ENCODE assay signal across 1 cellular context in the genomic region with DNA sequence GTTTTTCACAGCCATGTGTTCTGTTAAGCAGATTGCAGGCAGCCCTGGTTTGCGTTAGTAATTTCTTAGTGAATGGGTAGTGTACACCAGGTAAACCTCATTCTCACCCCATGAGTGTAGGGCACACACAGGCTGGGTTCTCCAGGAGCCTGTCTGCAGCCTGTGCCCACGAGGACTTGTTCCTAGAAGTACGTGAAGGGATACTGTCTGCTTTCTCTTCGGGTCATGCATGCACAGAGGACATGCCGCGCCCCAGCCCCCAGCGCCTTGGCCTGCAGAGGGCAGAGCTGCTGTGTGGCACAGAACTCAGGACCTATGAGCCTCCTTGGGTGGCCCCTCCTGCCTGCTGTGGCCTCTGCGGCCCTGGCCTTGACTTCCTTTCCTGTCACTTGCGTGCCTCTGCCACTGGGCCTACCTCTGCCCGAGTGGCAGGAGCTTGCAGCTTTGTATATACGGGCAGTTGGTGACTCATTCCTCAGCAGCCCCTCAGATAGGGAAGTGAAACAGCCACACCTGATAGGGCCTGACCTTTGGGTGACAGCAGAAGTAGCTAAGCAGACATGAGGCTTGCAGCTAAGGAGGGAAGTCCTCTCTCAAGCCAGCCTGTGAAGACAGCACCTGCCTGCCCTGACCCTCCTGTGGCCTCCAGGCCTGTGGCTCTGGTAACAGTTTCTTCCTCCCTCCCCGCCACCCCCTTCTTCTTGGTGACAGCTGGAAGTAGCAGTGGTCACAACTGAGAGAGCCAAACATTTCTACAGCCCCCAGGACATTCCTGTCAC.
TF ChIP-seq lines count a peak whose summit lies in the region.

No MANE protein-coding gene starts in this region.

TF ChIP-seq in HepG2, 621 proteins besides CTCF, POLR2A, EP300 and RAD21 (continued from another document and continues in another):
- TF ChIP-seq HDAC1 (CRISPR knock-in tag; IDR thresholded peaks at IDR 0.05) (peak; percentile 86), MYNN (CRISPR knock-in tag; IDR thresholded peaks at IDR 0.05; ENCODE audit: low read depth) (no peak), ZNF260 (CRISPR knock-in tag; IDR thresholded peaks at IDR 0.05; ENCODE audit: borderline replicate concordance, low read depth) (no peak), IRF2 (CRISPR knock-in tag; IDR thresholded peaks at IDR 0.05) (peak; percentile 89), ZFYVE20 (CRISPR knock-in tag; IDR thresholded peaks at IDR 0.05; ENCODE audit: borderline replicate concordance, low read depth) (no peak), SIN3B (IDR thresholded peaks at IDR 0.05; ENCODE audit: low read length) (no peak), ZNF879 (CRISPR knock-in tag; IDR thresholded peaks at IDR 0.05) (0 out of 2 replicates have a peak, but pooled peaks have one; percentile 44), HMG20A (CRISPR knock-in tag; IDR thresholded peaks at IDR 0.05; ENCODE audit: borderline replicate concordance) (peak; percentile 77; the same call in 1 of the 2 replicates), TEAD3 (CRISPR knock-in tag; optimal IDR thresholded peaks at IDR 0.05; ENCODE audit: borderline replicate concordance) (peak; percentile 69), ZNF883 (CRISPR knock-in tag; IDR thresholded peaks at IDR 0.05; ENCODE audit: not compliant biosample characterization) (peak; percentile 47), HNRNPUL1 (IDR thresholded peaks at IDR 0.05; ENCODE audit: low read depth, low read length) (no peak), ZNF329 (CRISPR knock-in tag; IDR thresholded peaks at IDR 0.05; ENCODE audit: low read depth) (peak; percentile 85), ZNF670 (CRISPR knock-in tag; IDR thresholded peaks at IDR 0.05; ENCODE audit: borderline replicate concordance) (no peak; the same call in 1 of the 2 replicates), ZFP90 (CRISPR knock-in tag; IDR thresholded peaks at IDR 0.05; ENCODE audit: borderline replicate concordance) (no peak), NFYB (CRISPR knock-in tag; IDR thresholded peaks at IDR 0.05) (peak; percentile 11; the same call in 1 of the 2 replicates), TBP (CRISPR knock-in tag; IDR thresholded peaks at IDR 0.05) (no peak), PTBP1 (IDR thresholded peaks at IDR 0.05; ENCODE audit: low read depth, low read length, poor library complexity, severe bottlenecking) (no peak), ZNF510 (CRISPR knock-in tag; IDR thresholded peaks at IDR 0.05; ENCODE audit: low read depth) (no peak), ZNF430 (CRISPR knock-in tag; IDR thresholded peaks at IDR 0.05) (0 out of 2 replicates have a peak, but pooled peaks have one; percentile 44), PITX1 (CRISPR knock-in tag; IDR thresholded peaks at IDR 0.05) (peak; percentile 46; the same call in 1 of the 2 replicates), NFE2L1 (CRISPR knock-in tag; IDR thresholded peaks at IDR 0.05; ENCODE audit: borderline replicate concordance) (no peak), MEIS2 (CRISPR knock-in tag; IDR thresholded peaks at IDR 0.05) (0 out of 2 replicates have a peak, but pooled peaks have one; percentile 66), HNRNPH1 (optimal IDR thresholded peaks at IDR 0.05; ENCODE audit: low read depth, low read length) (no peak), CENPT (CRISPR knock-in tag; IDR thresholded peaks at IDR 0.05; ENCODE audit: low read depth) (0 out of 2 replicates have a peak, but pooled peaks have one; percentile 48)
- TF ChIP-seq, protein P1, sequence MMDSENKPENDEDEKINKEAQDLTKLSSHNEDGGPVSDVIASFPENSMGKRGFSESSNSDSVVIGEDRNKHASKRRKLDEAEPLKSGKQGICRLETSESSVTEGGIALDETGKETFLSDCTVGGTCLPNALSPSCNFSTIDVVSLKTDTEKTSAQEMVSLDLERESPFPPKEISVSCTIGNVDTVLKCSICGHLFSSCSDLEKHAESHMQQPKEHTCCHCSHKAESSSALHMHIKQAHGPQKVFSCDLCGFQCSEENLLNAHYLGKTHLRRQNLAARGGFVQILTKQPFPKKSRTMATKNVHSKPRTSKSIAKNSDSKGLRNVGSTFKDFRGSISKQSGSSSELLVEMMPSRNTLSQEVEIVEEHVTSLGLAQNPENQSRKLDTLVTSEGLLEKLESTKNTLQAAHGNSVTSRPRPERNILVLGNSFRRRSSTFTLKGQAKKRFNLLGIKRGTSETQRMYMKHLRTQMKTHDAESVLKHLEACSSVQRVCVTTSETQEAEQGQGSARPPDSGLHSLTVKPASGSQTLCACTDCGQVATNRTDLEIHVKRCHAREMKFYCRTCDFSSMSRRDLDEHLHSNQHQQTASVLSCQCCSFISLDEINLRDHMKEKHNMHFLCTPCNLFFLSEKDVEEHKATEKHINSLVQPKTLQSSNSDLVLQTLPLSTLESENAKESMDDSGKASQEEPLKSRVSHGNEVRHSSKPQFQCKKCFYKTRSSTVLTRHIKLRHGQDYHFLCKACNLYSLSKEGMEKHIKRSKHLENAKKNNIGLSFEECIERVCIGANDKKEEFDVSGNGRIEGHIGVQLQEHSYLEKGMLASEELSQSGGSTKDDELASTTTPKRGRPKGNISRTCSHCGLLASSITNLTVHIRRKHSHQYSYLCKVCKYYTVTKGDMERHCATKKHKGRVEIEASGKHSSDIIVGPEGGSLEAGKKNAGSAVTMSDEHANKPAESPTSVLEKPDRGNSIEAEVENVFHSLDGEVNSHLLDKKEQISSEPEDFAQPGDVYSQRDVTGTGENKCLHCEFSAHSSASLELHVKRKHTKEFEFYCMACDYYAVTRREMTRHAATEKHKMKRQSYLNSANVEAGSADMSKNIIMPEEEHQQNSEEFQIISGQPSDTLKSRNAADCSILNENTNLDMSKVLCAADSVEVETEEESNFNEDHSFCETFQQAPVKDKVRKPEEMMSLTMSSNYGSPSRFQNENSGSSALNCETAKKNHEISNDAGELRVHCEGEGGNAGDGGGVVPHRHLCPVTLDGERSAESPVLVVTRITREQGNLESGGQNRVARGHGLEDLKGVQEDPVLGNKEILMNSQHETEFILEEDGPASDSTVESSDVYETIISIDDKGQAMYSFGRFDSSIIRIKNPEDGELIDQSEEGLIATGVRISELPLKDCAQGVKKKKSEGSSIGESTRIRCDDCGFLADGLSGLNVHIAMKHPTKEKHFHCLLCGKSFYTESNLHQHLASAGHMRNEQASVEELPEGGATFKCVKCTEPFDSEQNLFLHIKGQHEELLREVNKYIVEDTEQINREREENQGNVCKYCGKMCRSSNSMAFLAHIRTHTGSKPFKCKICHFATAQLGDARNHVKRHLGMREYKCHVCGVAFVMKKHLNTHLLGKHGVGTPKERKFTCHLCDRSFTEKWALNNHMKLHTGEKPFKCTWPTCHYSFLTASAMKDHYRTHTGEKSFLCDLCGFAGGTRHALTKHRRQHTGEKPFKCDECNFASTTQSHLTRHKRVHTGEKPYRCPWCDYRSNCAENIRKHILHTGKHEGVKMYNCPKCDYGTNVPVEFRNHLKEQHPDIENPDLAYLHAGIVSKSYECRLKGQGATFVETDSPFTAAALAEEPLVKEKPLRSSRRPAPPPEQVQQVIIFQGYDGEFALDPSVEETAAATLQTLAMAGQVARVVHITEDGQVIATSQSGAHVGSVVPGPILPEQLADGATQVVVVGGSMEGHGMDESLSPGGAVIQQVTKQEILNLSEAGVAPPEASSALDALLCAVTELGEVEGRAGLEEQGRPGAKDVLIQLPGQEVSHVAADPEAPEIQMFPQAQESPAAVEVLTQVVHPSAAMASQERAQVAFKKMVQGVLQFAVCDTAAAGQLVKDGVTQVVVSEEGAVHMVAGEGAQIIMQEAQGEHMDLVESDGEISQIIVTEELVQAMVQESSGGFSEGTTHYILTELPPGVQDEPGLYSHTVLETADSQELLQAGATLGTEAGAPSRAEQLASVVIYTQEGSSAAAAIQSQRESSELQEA (CRISPR knock-in tag; IDR thresholded peaks at IDR 0.05; ENCODE audit: not compliant biosample characterization), result no peak
- TF ChIP-seq, protein P2, sequence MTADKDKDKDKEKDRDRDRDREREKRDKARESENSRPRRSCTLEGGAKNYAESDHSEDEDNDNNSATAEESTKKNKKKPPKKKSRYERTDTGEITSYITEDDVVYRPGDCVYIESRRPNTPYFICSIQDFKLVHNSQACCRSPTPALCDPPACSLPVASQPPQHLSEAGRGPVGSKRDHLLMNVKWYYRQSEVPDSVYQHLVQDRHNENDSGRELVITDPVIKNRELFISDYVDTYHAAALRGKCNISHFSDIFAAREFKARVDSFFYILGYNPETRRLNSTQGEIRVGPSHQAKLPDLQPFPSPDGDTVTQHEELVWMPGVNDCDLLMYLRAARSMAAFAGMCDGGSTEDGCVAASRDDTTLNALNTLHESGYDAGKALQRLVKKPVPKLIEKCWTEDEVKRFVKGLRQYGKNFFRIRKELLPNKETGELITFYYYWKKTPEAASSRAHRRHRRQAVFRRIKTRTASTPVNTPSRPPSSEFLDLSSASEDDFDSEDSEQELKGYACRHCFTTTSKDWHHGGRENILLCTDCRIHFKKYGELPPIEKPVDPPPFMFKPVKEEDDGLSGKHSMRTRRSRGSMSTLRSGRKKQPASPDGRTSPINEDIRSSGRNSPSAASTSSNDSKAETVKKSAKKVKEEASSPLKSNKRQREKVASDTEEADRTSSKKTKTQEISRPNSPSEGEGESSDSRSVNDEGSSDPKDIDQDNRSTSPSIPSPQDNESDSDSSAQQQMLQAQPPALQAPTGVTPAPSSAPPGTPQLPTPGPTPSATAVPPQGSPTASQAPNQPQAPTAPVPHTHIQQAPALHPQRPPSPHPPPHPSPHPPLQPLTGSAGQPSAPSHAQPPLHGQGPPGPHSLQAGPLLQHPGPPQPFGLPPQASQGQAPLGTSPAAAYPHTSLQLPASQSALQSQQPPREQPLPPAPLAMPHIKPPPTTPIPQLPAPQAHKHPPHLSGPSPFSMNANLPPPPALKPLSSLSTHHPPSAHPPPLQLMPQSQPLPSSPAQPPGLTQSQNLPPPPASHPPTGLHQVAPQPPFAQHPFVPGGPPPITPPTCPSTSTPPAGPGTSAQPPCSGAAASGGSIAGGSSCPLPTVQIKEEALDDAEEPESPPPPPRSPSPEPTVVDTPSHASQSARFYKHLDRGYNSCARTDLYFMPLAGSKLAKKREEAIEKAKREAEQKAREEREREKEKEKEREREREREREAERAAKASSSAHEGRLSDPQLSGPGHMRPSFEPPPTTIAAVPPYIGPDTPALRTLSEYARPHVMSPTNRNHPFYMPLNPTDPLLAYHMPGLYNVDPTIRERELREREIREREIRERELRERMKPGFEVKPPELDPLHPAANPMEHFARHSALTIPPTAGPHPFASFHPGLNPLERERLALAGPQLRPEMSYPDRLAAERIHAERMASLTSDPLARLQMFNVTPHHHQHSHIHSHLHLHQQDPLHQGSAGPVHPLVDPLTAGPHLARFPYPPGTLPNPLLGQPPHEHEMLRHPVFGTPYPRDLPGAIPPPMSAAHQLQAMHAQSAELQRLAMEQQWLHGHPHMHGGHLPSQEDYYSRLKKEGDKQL (CRISPR knock-in tag; IDR thresholded peaks at IDR 0.05; ENCODE audit: low read depth), result no peak
- TF ChIP-seq, protein P3, sequence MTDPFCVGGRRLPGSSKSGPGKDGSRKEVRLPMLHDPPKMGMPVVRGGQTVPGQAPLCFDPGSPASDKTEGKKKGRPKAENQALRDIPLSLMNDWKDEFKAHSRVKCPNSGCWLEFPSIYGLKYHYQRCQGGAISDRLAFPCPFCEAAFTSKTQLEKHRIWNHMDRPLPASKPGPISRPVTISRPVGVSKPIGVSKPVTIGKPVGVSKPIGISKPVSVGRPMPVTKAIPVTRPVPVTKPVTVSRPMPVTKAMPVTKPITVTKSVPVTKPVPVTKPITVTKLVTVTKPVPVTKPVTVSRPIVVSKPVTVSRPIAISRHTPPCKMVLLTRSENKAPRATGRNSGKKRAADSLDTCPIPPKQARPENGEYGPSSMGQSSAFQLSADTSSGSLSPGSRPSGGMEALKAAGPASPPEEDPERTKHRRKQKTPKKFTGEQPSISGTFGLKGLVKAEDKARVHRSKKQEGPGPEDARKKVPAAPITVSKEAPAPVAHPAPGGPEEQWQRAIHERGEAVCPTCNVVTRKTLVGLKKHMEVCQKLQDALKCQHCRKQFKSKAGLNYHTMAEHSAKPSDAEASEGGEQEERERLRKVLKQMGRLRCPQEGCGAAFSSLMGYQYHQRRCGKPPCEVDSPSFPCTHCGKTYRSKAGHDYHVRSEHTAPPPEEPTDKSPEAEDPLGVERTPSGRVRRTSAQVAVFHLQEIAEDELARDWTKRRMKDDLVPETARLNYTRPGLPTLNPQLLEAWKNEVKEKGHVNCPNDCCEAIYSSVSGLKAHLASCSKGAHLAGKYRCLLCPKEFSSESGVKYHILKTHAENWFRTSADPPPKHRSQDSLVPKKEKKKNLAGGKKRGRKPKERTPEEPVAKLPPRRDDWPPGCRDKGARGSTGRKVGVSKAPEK (CRISPR knock-in tag; IDR thresholded peaks at IDR 0.05; ENCODE audit: borderline replicate concordance), result no peak
- TF ChIP-seq, protein P4, sequence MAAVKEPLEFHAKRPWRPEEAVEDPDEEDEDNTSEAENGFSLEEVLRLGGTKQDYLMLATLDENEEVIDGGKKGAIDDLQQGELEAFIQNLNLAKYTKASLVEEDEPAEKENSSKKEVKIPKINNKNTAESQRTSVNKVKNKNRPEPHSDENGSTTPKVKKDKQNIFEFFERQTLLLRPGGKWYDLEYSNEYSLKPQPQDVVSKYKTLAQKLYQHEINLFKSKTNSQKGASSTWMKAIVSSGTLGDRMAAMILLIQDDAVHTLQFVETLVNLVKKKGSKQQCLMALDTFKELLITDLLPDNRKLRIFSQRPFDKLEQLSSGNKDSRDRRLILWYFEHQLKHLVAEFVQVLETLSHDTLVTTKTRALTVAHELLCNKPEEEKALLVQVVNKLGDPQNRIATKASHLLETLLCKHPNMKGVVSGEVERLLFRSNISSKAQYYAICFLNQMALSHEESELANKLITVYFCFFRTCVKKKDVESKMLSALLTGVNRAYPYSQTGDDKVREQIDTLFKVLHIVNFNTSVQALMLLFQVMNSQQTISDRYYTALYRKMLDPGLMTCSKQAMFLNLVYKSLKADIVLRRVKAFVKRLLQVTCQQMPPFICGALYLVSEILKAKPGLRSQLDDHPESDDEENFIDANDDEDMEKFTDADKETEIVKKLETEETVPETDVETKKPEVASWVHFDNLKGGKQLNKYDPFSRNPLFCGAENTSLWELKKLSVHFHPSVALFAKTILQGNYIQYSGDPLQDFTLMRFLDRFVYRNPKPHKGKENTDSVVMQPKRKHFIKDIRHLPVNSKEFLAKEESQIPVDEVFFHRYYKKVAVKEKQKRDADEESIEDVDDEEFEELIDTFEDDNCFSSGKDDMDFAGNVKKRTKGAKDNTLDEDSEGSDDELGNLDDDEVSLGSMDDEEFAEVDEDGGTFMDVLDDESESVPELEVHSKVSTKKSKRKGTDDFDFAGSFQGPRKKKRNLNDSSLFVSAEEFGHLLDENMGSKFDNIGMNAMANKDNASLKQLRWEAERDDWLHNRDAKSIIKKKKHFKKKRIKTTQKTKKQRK (IDR thresholded peaks at IDR 0.05; ENCODE audit: low read length), result no peak
- TF ChIP-seq, protein P5, sequence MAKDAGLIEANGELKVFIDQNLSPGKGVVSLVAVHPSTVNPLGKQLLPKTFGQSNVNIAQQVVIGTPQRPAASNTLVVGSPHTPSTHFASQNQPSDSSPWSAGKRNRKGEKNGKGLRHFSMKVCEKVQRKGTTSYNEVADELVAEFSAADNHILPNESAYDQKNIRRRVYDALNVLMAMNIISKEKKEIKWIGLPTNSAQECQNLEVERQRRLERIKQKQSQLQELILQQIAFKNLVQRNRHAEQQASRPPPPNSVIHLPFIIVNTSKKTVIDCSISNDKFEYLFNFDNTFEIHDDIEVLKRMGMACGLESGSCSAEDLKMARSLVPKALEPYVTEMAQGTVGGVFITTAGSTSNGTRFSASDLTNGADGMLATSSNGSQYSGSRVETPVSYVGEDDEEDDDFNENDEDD (CRISPR knock-in tag; IDR thresholded peaks at IDR 0.05; ENCODE audit: borderline replicate concordance), result no peak
- TF ChIP-seq, protein P6, sequence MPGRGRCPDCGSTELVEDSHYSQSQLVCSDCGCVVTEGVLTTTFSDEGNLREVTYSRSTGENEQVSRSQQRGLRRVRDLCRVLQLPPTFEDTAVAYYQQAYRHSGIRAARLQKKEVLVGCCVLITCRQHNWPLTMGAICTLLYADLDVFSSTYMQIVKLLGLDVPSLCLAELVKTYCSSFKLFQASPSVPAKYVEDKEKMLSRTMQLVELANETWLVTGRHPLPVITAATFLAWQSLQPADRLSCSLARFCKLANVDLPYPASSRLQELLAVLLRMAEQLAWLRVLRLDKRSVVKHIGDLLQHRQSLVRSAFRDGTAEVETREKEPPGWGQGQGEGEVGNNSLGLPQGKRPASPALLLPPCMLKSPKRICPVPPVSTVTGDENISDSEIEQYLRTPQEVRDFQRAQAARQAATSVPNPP (CRISPR knock-in tag; IDR thresholded peaks at IDR 0.05), result no peak
